ENCODE assay signal across 20 cellular contexts in the genomic region with DNA sequence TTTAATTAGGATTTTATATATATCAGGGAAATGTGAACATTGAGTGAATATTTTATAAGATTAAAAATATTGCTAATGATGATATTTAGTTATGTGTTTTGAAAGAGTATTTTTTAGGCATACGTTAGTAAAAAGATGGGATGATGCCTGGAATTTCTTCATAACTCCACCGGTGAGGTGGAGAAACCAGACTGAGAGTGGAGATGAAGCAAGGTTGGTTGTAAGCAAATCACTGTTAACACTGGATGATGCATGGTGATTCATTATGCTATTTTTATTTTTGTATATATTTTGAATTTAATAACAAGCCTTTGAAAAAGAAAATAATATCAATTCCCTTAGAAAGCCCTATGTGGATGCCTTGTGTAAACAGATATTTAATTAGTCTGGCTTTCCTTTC.
DNase-seq lines count a peak whose midpoint lies in the region; ATAC-seq and TF ChIP-seq lines count a peak whose summit lies in the region.
"Had no signal": no experiment of that assay in that cellular context is flagged by ENCODE, and none has a peak within 500 bp of the region (broad histone marks: within the 10 kb centered on the region; RNA-seq: fewer than 3 reads in every experiment).

No MANE protein-coding gene starts in this region.

- H3K4me3 Mint-ChIP-seq in T-helper 2 cell treated with Interferon-gamma antibody and Interleukin-4, amounts not matched to agents 5 μg/mL and 100 μg/mL, for 36 hours = no peak overlapping the region
- H3K4me3 Mint-ChIP-seq: B cell; CD8-positive, alpha-beta memory T cell; IgD-negative memory B cell had no signal

- peaks cover 9% of the 10 kb centered on the region for H3K4me1 Mint-ChIP-seq in T-helper 2 cell treated with Interferon-gamma antibody and Interleukin-4, amounts not matched to agents 5 μg/mL and 100 μg/mL, for 36 hours (ENCODE audit: low read depth)
- H3K4me1 Mint-ChIP-seq: B cell had no signal

- ATAC-seq in GM19328 (IDR thresholded peaks at IDR 0.05; ENCODE audit: unreplicated experiment) = no peak
- ATAC-seq: A549 had no signal

- H3K27ac Mint-ChIP-seq in T-helper 2 cell treated with Interferon-gamma antibody and Interleukin-4, amounts not matched to agents 5 μg/mL and 100 μg/mL, for 36 hours = no peak overlapping the region
- H3K27ac Mint-ChIP-seq: B cell; CD4-positive, CD25-positive, alpha-beta regulatory T cell; CD8-positive, alpha-beta memory T cell; IgD-negative memory B cell had no signal

- no peak for TF ChIP-seq CTCF in fibroblast of mammary gland (conservative IDR thresholded peaks at IDR 0.05; ENCODE audit: control insufficient read depth, insufficient read depth, low read depth, low read length)

- H3K9me3 Mint-ChIP-seq in T-helper 2 cell treated with Interferon-gamma antibody and Interleukin-4, amounts not matched to agents 5 μg/mL and 100 μg/mL, for 36 hours = no peaks in the 10 kb centered on the region
- H3K9me3 Mint-ChIP-seq: CD4-positive, CD25-positive, alpha-beta regulatory T cell; CD8-positive, alpha-beta memory T cell had no signal

- DNase-seq in NCI-H1694 treated with DMSO at 0.1 percent for 48 hours (lab: John Stamatoyannopoulos, UW) (peak; percentile 36), NCI-H1694 (lab: John Stamatoyannopoulos, UW) (no peak), amniotic epithelial cell (ENCODE audit: low read depth) (peak; percentile 17), fibroblast of mammary gland (ENCODE audit: low read depth) (peak; percentile 20), NCI-H2227 (lab: John Stamatoyannopoulos, UW; ENCODE audit: unreplicated experiment) (no peak)
- DNase-seq in T-helper 2 cell treated with Interferon-gamma antibody and Interleukin-4, amounts not matched to agents 5 μg/mL and 100 μg/mL, for 36 hours (ENCODE audit: low spot score) = no peak
- DNase-seq: CD4-positive, CD25-positive, alpha-beta regulatory T cell; CD8-positive, alpha-beta memory T cell; COR-L47; DMS53; DND-41; EL; GOT3; H7; KBM-7 had no signal

- peaks cover 25% of the 10 kb centered on the region for H3K27me3 Mint-ChIP-seq in T-helper 2 cell treated with Interferon-gamma antibody and Interleukin-4, amounts not matched to agents 5 μg/mL and 100 μg/mL, for 36 hours (ENCODE audit: low read depth)

- H3K36me3 Mint-ChIP-seq in T-helper 2 cell treated with Interferon-gamma antibody and Interleukin-4, amounts not matched to agents 5 μg/mL and 100 μg/mL, for 36 hours (ENCODE audit: low read depth) = no peaks in the 10 kb centered on the region
- H3K36me3 Mint-ChIP-seq: CD4-positive, CD25-positive, alpha-beta regulatory T cell; CD8-positive, alpha-beta memory T cell; IgD-negative memory B cell had no signal

- no peak overlapping the region for H3K4me3 ChIP-seq in fibroblast of mammary gland (ENCODE audit: control insufficient read depth, low read depth, low read length)
- H3K4me3 ChIP-seq: A549; BLaER1 treated with 17β-estradiol and CSF1 and Interleukin-3, amounts not matched to agents 10 nM and 100 nM had no signal

Comparison
In these comparisons a context has a peak if more than half of its experiments do, and no peak if none do; other contexts are left out.
1. DNase-seq: peak in NCI-H1694 treated with DMSO at 0.1 percent for 48 hours (single experiment), amniotic epithelial cell (single experiment) and fibroblast of mammary gland (single experiment); none in NCI-H1694 (single experiment), T-helper 2 cell treated with Interferon-gamma antibody and Interleukin-4, amounts not matched to agents 5 μg/mL and 100 μg/mL, for 36 hours (single experiment) and NCI-H2227 (single experiment).